8 cellular contexts compared by ENCODE assay signal in the genomic region with DNA sequence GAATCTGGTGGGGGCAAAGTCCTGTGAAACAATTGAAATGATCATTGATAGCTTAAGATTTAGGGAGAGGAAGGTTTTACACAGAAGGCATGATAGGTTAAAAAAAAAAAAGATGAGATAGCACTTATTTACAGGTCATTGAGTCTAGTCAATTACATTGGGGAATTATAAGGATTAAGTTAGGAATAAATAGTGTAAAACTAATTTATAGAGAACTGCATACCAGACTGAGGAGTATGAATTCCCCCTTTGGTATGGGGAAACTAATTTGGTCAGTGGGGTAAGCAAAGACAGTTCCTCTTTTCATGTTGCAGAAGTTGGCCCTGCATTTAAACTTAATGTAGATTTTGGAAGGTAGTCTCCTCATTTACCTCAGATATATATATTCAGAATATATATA. TPM values are rescaled to one million over a fixed set of nuclear protein-coding genes. Genes with fewer than 3 reads are reported as not detected.
DNase-seq lines count a peak whose midpoint lies in the region; ATAC-seq and TF ChIP-seq lines count a peak whose summit lies in the region.

No MANE protein-coding gene starts in this region.

- peaks cover 4% of the 10 kb centered on the region for H3K36me3 Mint-ChIP-seq in chondrocyte (ENCODE audit: low read depth)
- H3K36me3 Mint-ChIP-seq in activated T-helper 2 cell treated with anti-CD3 and anti-CD28 coated beads, Interferon-gamma antibody, Interleukin-2, Interleukin-4, amounts not matched to agents 10 μg/mL and 5 μg/mL and 100 μg/mL, durations not matched to agents 14 hours and 24 hours and 36 hours (ENCODE audit: low read depth), result peaks cover 53% of the 10 kb centered on the region

- intact Hi-C loops in activated T-helper 2 cell treated with anti-CD3 and anti-CD28 coated beads, Interferon-gamma antibody, Interleukin-2, Interleukin-4, amounts not matched to agents 10 μg/mL and 5 μg/mL and 100 μg/mL, durations not matched to agents 14 hours and 24 hours and 36 hours (cut with micrococcal nuclease), result no loop called here

- peak; percentile 61 for DNase-seq in GF-D8 (lab: John Stamatoyannopoulos, UW)
- no peak for DNase-seq in chondrocyte (ENCODE audit: low spot score)
- DNase-seq in activated T-helper 2 cell treated with anti-CD3 and anti-CD28 coated beads, Interferon-gamma antibody, Interleukin-2, Interleukin-4, amounts not matched to agents 10 μg/mL and 5 μg/mL and 100 μg/mL, durations not matched to agents 14 hours and 24 hours and 36 hours (ENCODE audit: low spot score), result no peak
- no peak for DNase-seq in amygdala (lab: John Stamatoyannopoulos, UW)
- no peak for DNase-seq in RKO (ENCODE audit: low spot score)
- DNase-seq in ecto neural progenitor cell (ENCODE audit: low spot score), result no peak

- H3K27me3 Mint-ChIP-seq in chondrocyte (ENCODE audit: low read depth), result no peaks in the 10 kb centered on the region
- H3K27me3 Mint-ChIP-seq in activated T-helper 2 cell treated with anti-CD3 and anti-CD28 coated beads, Interferon-gamma antibody, Interleukin-2, Interleukin-4, amounts not matched to agents 10 μg/mL and 5 μg/mL and 100 μg/mL, durations not matched to agents 14 hours and 24 hours and 36 hours (ENCODE audit: low read depth), result no peaks in the 10 kb centered on the region

- TF ChIP-seq CTCF in chondrocyte (IDR thresholded peaks at IDR 0.05), result no peak

- ATAC-seq in GM19463 (IDR thresholded peaks at IDR 0.05; ENCODE audit: unreplicated experiment), result peak; percentile 50
- peak; percentile 33 for ATAC-seq in HG03565 (IDR thresholded peaks at IDR 0.05; ENCODE audit: unreplicated experiment)

- H3K9me3 Mint-ChIP-seq in chondrocyte (ENCODE audit: low read depth), result no peaks in the 10 kb centered on the region
- no peaks in the 10 kb centered on the region for H3K9me3 Mint-ChIP-seq in activated T-helper 2 cell treated with anti-CD3 and anti-CD28 coated beads, Interferon-gamma antibody, Interleukin-2, Interleukin-4, amounts not matched to agents 10 μg/mL and 5 μg/mL and 100 μg/mL, durations not matched to agents 14 hours and 24 hours and 36 hours

- H3K4me3 Mint-ChIP-seq in chondrocyte (ENCODE audit: unreplicated experiment), result no peak overlapping the region
- no peak overlapping the region for H3K4me3 Mint-ChIP-seq in activated T-helper 2 cell treated with anti-CD3 and anti-CD28 coated beads, Interferon-gamma antibody, Interleukin-2, Interleukin-4, amounts not matched to agents 10 μg/mL and 5 μg/mL and 100 μg/mL, durations not matched to agents 14 hours and 24 hours and 36 hours (ENCODE audit: low read depth)

- peaks cover 77% of the 10 kb centered on the region for H3K4me1 Mint-ChIP-seq in chondrocyte (ENCODE audit: low read depth)
- H3K4me1 Mint-ChIP-seq in activated T-helper 2 cell treated with anti-CD3 and anti-CD28 coated beads, Interferon-gamma antibody, Interleukin-2, Interleukin-4, amounts not matched to agents 10 μg/mL and 5 μg/mL and 100 μg/mL, durations not matched to agents 14 hours and 24 hours and 36 hours (ENCODE audit: low read depth), result peaks cover 44% of the 10 kb centered on the region

- peak overlapping the region; percentile 25 for H3K27ac Mint-ChIP-seq in chondrocyte (ENCODE audit: unreplicated experiment)
- no peak overlapping the region for H3K27ac Mint-ChIP-seq in activated T-helper 2 cell treated with anti-CD3 and anti-CD28 coated beads, Interferon-gamma antibody, Interleukin-2, Interleukin-4, amounts not matched to agents 10 μg/mL and 5 μg/mL and 100 μg/mL, durations not matched to agents 14 hours and 24 hours and 36 hours

RNA-seq across cellular contexts. Expression of a gene that starts 10.7 kb away (rescaled TPM):
- 234 to 330 TPM (median 245 TPM) in 3 replicates for total RNA-seq in chondrocyte
- 195 and 201 TPM in 2 replicates for total RNA-seq in activated T-helper 2 cell treated with anti-CD3 and anti-CD28 coated beads, Interferon-gamma antibody, Interleukin-2, Interleukin-4, amounts not matched to agents 10 μg/mL and 5 μg/mL and 100 μg/mL, durations not matched to agents 14 hours and 24 hours and 36 hours
